In the genomic region with DNA sequence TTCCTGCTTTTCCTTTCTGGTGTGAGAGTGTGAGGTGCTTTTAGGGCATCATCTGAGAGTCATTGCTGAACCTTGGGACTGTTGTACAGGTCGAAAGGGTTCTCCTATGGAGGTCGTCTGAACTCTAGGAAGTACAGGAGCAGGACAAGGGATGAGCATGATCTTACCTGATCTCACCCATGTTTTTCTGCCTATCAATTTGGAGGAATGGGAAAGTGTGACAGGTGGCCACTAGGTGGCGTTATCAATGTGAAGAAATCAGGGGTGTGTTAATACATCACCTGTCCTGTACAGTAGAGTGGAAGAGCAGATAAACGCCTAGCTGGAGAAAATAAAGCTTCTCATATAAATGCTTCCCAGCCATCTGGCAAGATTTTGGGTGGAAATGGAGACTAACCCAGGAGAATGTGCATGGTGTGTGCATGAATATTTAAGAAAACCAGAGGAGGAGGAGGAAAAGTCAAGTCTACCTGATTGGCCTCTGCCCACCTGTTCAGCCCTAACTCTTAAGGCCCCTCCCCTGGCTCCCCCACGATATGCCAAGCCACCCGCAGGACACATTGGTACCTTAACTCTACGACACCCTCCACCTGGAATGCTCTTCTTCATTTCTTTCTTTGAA, we compare ENCODE assay signal across 8 cellular contexts.
DNase-seq lines count a peak whose midpoint lies in the region; ATAC-seq and TF ChIP-seq lines count a peak whose summit lies in the region.

No MANE protein-coding gene starts in this region.

- H3K4me3 ChIP-seq in thoracic aorta: no peak overlapping the region

- H3K27me3 ChIP-seq in thoracic aorta (replicated peaks; ENCODE audit: insufficient read depth): no peaks in the 10 kb centered on the region

- H3K27ac ChIP-seq in thoracic aorta: no peak overlapping the region

- no peaks in the 10 kb centered on the region for H3K36me3 ChIP-seq in thoracic aorta

- ATAC-seq in HG02798 (IDR thresholded peaks at IDR 0.05; ENCODE audit: poor library complexity, unreplicated experiment): peak; percentile 53
- no peak for ATAC-seq in thoracic aorta (ENCODE audit: insufficient number of reproducible peaks, low FRiP score, low read depth)

- no peaks in the 10 kb centered on the region for H3K9me3 ChIP-seq in thoracic aorta

- DNase-seq in DMS79 treated with DMSO at 0.1 percent for 48 hours (lab: John Stamatoyannopoulos, UW): peak; percentile 83
- peak; percentile 70 for DNase-seq in NCI-H2196 treated with DMSO at 0.1 percent for 48 hours (lab: John Stamatoyannopoulos, UW; ENCODE audit: unreplicated experiment)
- DNase-seq in activated CD4-positive, CD25-positive, alpha-beta regulatory T cell treated with anti-CD3 and anti-CD28 coated beads, Interleukin-2, amount 50 U/mL, for 72 hours: peak; percentile 54
- DNase-seq in effector CD4-positive, alpha-beta T cell: peak; percentile 30
- peak; percentile 56 for DNase-seq in mucosa of gallbladder (ENCODE audit: low spot score)
- DNase-seq in thoracic aorta (ENCODE audit: low spot score): no peak
- DNase-seq in mesenteric fat pad (ENCODE audit: low spot score): no peak

- TF ChIP-seq CTCF in thoracic aorta (IDR thresholded peaks at IDR 0.05): peak; percentile 81

- H3K4me1 ChIP-seq in thoracic aorta (ENCODE audit: control insufficient read depth in 1 of 2, low read depth in 2 of 2): no peaks in the 10 kb centered on the region

Comparison
In these comparisons a context has a peak if more than half of its experiments do, and no peak if none do; other contexts are left out.
1. DNase-seq: peak in DMS79 treated with DMSO at 0.1 percent for 48 hours (single experiment), NCI-H2196 treated with DMSO at 0.1 percent for 48 hours (single experiment), activated CD4-positive, CD25-positive, alpha-beta regulatory T cell treated with anti-CD3 and anti-CD28 coated beads, Interleukin-2, amount 50 U/mL, for 72 hours (single experiment), effector CD4-positive, alpha-beta T cell (single experiment) and mucosa of gallbladder (single experiment); none in thoracic aorta (single experiment) and mesenteric fat pad (single experiment).